ENCODE assay signal across 1 cellular context in genomic region chr6:33613794-33614166, GRCh38.
TF ChIP-seq lines count a peak whose summit lies in the region.

No MANE protein-coding gene starts in this region.

TF ChIP-seq in WTC11, 78 proteins besides CTCF, POLR2A, EP300 and RAD21 (continued from another document):
- TF ChIP-seq AFF4 (CRISPR knock-in tag; IDR thresholded peaks at IDR 0.05; ENCODE audit: borderline replicate concordance) (no peak), E2F1 (CRISPR knock-in tag; IDR thresholded peaks at IDR 0.05) (no peak), ZNF232 (CRISPR knock-in tag; IDR thresholded peaks at IDR 0.05) (no peak), SMAD4 (CRISPR knock-in tag; IDR thresholded peaks at IDR 0.05) (no peak)
